In the genomic region with DNA sequence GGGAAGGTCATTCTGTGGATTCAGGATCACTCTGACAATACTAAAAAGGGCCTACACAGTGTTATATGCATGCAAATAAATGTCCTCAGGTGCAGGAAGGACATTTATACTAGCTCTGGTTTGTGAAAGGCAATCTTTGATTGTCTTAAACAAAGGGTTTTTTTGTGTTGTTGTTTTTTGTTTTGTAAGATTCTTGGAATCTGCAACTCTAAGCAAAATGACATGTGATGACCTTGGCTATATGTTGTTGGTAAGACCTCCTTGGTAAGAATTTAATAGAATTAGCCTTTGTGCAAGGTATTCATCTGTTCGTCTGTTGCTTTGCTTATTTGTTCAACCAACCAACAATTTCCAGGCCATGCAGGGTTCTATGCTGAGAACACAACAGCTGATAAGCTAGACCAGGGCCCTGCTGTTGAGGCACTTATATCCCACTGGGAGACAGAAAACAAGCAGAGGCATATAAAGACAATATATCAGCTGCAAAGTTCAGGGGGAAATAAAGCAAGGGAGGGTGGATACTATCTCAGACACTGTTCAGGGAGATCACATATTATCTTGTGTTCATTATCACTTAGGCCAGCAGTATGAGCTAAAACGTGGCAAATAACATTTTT, we compare ENCODE assay signal across 24 cellular contexts.
"Had no signal": no experiment of that assay in that cellular context is flagged by ENCODE, and none has a peak within 500 bp of the region (broad histone marks: within the 10 kb centered on the region; RNA-seq: fewer than 3 reads in every experiment).

No MANE protein-coding gene starts in this region.

- H3K27me3 ChIP-seq: brain microvascular endothelial cell, gastrocnemius medialis, hepatocyte, right atrium auricular region, suprapubic skin, tibial nerve had no signal

- ATAC-seq: activated CD4-positive, alpha-beta T cell treated with anti-CD3 and anti-CD28 coated beads for 36 hours; gastrocnemius medialis; left colon; naive thymus-derived CD4-positive, alpha-beta T cell; stimulated activated naive B cell treated with anti-CD40 and anti-IgM and Interleukin-4, amounts not matched to agents 10 μg/mL and 1 μg/mL and 100 μg/mL, for 72 hours; T-cell had no signal

- H3K36me3 ChIP-seq: brain microvascular endothelial cell, gastrocnemius medialis, right atrium auricular region, suprapubic skin, tibial nerve had no signal

- H3K4me2 ChIP-seq: hepatocyte had no signal

- H3K27ac ChIP-seq: brain microvascular endothelial cell, epithelial cell of prostate, gastrocnemius medialis, hepatocyte, parathyroid adenoma, right atrium auricular region, suprapubic skin had no signal

- H3K4me1 ChIP-seq: gastrocnemius medialis, parathyroid adenoma, right atrium auricular region, suprapubic skin had no signal

- H3K9me3 ChIP-seq: gastrocnemius medialis, right atrium auricular region, suprapubic skin, tibial nerve had no signal

- DNase-seq: activated CD4-positive, alpha-beta T cell treated with anti-CD3 and anti-CD28 coated beads for 36 hours; activated CD4-positive, CD25-positive, alpha-beta regulatory T cell; activated effector memory CD4-positive, alpha-beta T cell treated with Interleukin-2 at 50 U/mL for 16 hours; activated naive CD4-positive, alpha-beta T cell treated with Interleukin-2 at 50 U/mL for 16 hours; activated T-cell treated with anti-CD3 and anti-CD28 coated beads for 4 hours; brain microvascular endothelial cell; gastrocnemius medialis; islet precursor cell; left colon; mammary epithelial cell; midbrain; naive thymus-derived CD4-positive, alpha-beta T cell; occipital lobe; stimulated activated CD4-positive, alpha-beta T cell treated with anti-CD3 and anti-CD28 coated beads, Interleukin-15, amount 100 ng/mL, for 24 hours; stimulated activated CD4-positive, alpha-beta T cell treated with anti-CD3 and anti-CD28 coated beads, Interleukin-2, amount 100 ng/mL, for 24 hours; stimulated activated naive B cell treated with anti-CD40 and anti-IgM and Interleukin-4, amounts not matched to agents 10 μg/mL and 1 μg/mL and 100 μg/mL, for 72 hours; T-cell had no signal

- FAIRE-seq: astrocyte had no signal

- H3K4me3 ChIP-seq: gastrocnemius medialis, hepatocyte, right atrium auricular region, suprapubic skin, tibial nerve had no signal
